ENCODE assay signal across 12 cellular contexts in the genomic region with DNA sequence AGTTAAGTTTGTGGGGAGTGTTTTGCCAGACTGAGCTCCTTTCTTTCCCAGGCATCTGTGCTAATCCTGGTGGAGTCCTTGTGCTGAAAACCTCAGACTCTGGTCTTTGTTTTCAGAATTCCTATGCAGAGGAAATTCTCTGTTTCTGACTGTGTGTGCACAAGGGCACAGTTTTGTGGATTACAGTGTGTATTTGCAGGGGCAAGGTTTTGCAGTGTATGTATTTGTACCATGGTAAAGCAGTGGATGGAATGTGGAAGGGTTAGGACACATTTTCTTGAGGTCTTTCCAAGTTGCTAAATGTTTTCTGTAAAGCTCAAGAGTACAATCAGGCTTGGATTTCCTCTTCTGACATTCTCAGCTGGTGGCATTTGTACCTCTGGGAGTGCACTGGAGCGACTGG.
"Had no signal": no experiment of that assay in that cellular context is flagged by ENCODE, and none has a peak within 500 bp of the region (broad histone marks: within the 10 kb centered on the region; RNA-seq: fewer than 3 reads in every experiment).

No MANE protein-coding gene starts in this region.

- H3K36me3 ChIP-seq: right lobe of liver had no signal

- H3K27ac ChIP-seq: psoas muscle, right lobe of liver had no signal

- H3K4me3 ChIP-seq: psoas muscle, right lobe of liver had no signal

- H3K9me3 ChIP-seq: psoas muscle, right lobe of liver had no signal

- ATAC-seq: activated T-cell treated with anti-CD3 and anti-CD28 coated beads, Interleukin-2, amount 50 U/mL, for 4 hours; psoas muscle; right lobe of liver had no signal

- DNase-seq: activated CD4-positive, alpha-beta T cell treated with anti-CD3 and anti-CD28 coated beads for 1 hour; activated CD4-positive, alpha-beta T cell treated with anti-CD3 and anti-CD28 coated beads, Interleukin-2, amount 50 U/mL, for 48 hours; activated gamma-delta T cell; activated T-cell treated with anti-CD3 and anti-CD28 coated beads, Interleukin-2, amount 50 U/mL, for 4 hours; anterior cingulate cortex; hippocampal formation; kidney glomerular epithelial cell; nucleus accumbens; psoas muscle; right lobe of liver; stimulated activated naive CD4-positive, alpha-beta T cell treated with Interleukin-2 at 50 U/mL for 16 hours; T-helper 9 cell had no signal

- H3K27me3 ChIP-seq: right lobe of liver had no signal
